ENCODE assay signal across 31 cellular contexts in the genomic region with DNA sequence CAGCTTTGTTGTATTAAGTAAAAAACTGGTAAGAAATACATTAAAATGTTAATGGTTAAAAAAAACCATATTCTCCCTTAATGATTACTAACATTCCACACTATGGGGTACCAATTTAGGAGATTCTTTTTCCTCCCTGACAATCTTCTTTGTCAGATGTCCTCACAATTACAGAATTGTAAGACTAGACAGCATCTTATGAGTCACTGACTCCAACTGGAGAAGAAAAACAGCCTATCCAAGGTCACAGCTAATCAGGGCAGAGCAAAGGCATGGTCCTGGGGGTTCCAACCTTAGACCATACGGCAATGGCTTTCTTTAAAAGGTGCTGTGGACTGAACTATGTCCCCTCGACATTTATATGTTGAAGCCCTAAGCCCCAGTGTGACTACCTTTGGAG.
A peak's percentile ranks its signal among the peaks of the same experiment; 100 is the strongest.
DNase-seq lines count a peak whose midpoint lies in the region; ATAC-seq, FAIRE-seq and TF ChIP-seq lines count a peak whose summit lies in the region.
"Had no signal": no experiment of that assay in that cellular context is flagged by ENCODE, and none has a peak within 500 bp of the region (broad histone marks: within the 10 kb centered on the region; RNA-seq: fewer than 3 reads in every experiment).

No MANE protein-coding gene starts in this region.

- no peak for TF ChIP-seq CTCF in astrocyte (IDR thresholded peaks at IDR 0.05; ENCODE audit: insufficient read depth, low read depth, low read length)
- no peak for TF ChIP-seq CTCF in lower lobe of right lung (IDR thresholded peaks at IDR 0.05)

- H3K4me3 Mint-ChIP-seq in T-helper 1 cell treated with Interleukin-12 subunit alpha and Interleukin-12 subunit beta and Interleukin-4 antibody, amounts not matched to agents 30 μg/mL and 1 μg/mL, for 36 hours: no peak overlapping the region
- H3K4me3 Mint-ChIP-seq in astrocyte (ENCODE audit: unreplicated experiment): no peak overlapping the region
- no peak overlapping the region for H3K4me3 Mint-ChIP-seq in T-helper 2 cell treated with Interferon-gamma antibody and Interleukin-4, amounts not matched to agents 5 μg/mL and 100 μg/mL, for 36 hours
- H3K4me3 Mint-ChIP-seq: activated CD4-positive, alpha-beta T cell treated with anti-CD3 and anti-CD28 coated beads, Interleukin-2, amount 10 ng/mL, durations not matched to agents 7 days and 5 days; activated CD8-positive, alpha-beta memory T cell treated with anti-CD3 and anti-CD28 coated beads, Interleukin-2, amount 10 ng/mL, durations not matched to agents 7 days and 5 days; activated naive CD4-positive, alpha-beta T cell treated with anti-CD3 and anti-CD28 coated beads for 36 hours; endodermal cell; memory B cell had no signal

- no peak for ATAC-seq in lower lobe of right lung
- ATAC-seq in GM19324 (IDR thresholded peaks at IDR 0.05; ENCODE audit: low FRiP score, unreplicated experiment): no peak
- no peak for ATAC-seq in GM21526 (IDR thresholded peaks at IDR 0.05; ENCODE audit: low FRiP score, unreplicated experiment)
- ATAC-seq: activated CD8-positive, alpha-beta memory T cell treated with anti-CD3 and anti-CD28 coated beads, Interleukin-2, amount 10 ng/mL, durations not matched to agents 7 days and 5 days; esophagus mucosa had no signal

- intact Hi-C loops in lower lobe of right lung (cut with DNase I): no loop called here

- H3K36me3 Mint-ChIP-seq in T-helper 1 cell treated with Interleukin-12 subunit alpha and Interleukin-12 subunit beta and Interleukin-4 antibody, amounts not matched to agents 30 μg/mL and 1 μg/mL, for 36 hours (ENCODE audit: low read depth): peaks cover 7% of the 10 kb centered on the region
- H3K36me3 Mint-ChIP-seq in astrocyte (ENCODE audit: low read depth, unreplicated experiment): peaks cover 32% of the 10 kb centered on the region
- H3K36me3 Mint-ChIP-seq in T-helper 2 cell treated with Interferon-gamma antibody and Interleukin-4, amounts not matched to agents 5 μg/mL and 100 μg/mL, for 36 hours (ENCODE audit: low read depth): peaks cover 1% of the 10 kb centered on the region
- H3K36me3 Mint-ChIP-seq: activated CD8-positive, alpha-beta memory T cell treated with anti-CD3 and anti-CD28 coated beads, Interleukin-2, amount 10 ng/mL, durations not matched to agents 7 days and 5 days; memory B cell had no signal

- peaks cover 8% of the 10 kb centered on the region for H4K20me1 ChIP-seq in astrocyte (ENCODE audit: insufficient read depth, low read length)

- no peaks in the 10 kb centered on the region for H3K27me3 Mint-ChIP-seq in T-helper 1 cell treated with Interleukin-12 subunit alpha and Interleukin-12 subunit beta and Interleukin-4 antibody, amounts not matched to agents 30 μg/mL and 1 μg/mL, for 36 hours (ENCODE audit: low read depth)
- no peaks in the 10 kb centered on the region for H3K27me3 Mint-ChIP-seq in astrocyte (ENCODE audit: low read depth, unreplicated experiment)
- no peaks in the 10 kb centered on the region for H3K27me3 Mint-ChIP-seq in T-helper 2 cell treated with Interferon-gamma antibody and Interleukin-4, amounts not matched to agents 5 μg/mL and 100 μg/mL, for 36 hours (ENCODE audit: low read depth)
- H3K27me3 Mint-ChIP-seq: memory B cell had no signal

- no peak overlapping the region for H3K9ac ChIP-seq in astrocyte (ENCODE audit: low read length)

- DNase-seq in T-helper 1 cell (no peak), astrocyte (ENCODE audit: low read depth) (no peak), lower lobe of right lung (peak; percentile 2), hepatic stellate cell (ENCODE audit: low spot score) (no peak)
- DNase-seq in T-helper 2 cell treated with Interferon-gamma antibody and Interleukin-4, amounts not matched to agents 5 μg/mL and 100 μg/mL, for 36 hours (ENCODE audit: low spot score): no peak
- DNase-seq: activated CD4-positive, alpha-beta T cell treated with anti-CD3 and anti-CD28 coated beads, Interleukin-2, amount 10 ng/mL, durations not matched to agents 7 days and 5 days; activated naive CD4-positive, alpha-beta T cell treated with anti-CD3 and anti-CD28 coated beads for 36 hours; activated T-cell treated with anti-CD3 and anti-CD28 coated beads, Interleukin-2, amount 50 U/mL, for 48 hours; caudate nucleus; DMS153; endodermal cell; foreskin melanocyte; Karpas-422; NCI-H146; NCI-H510A; OCI-M1; stimulated activated CD4-positive, alpha-beta T cell treated with anti-CD3 and anti-CD28 coated beads, Interleukin-15, amount 100 ng/mL, for 24 hours; WERI-Rb-1 had no signal

- peaks cover 25% of the 10 kb centered on the region for H3K4me1 ChIP-seq in astrocyte (ENCODE audit: insufficient read depth, low read length)
- H3K4me1 ChIP-seq in lower lobe of right lung: no peaks in the 10 kb centered on the region
- H3K4me1 ChIP-seq: psoas muscle had no signal

- no peak overlapping the region for H3K4me2 ChIP-seq in astrocyte (ENCODE audit: low read length)

- H3K79me2 ChIP-seq in astrocyte (ENCODE audit: insufficient read depth, low read length): no peaks in the 10 kb centered on the region

- H2AFZ ChIP-seq in astrocyte (ENCODE audit: low read depth, low read length): no peak overlapping the region

- H3K27ac ChIP-seq in astrocyte (ENCODE audit: low read depth, low read length) (no peak overlapping the region), lower lobe of right lung (no peak overlapping the region)
- H3K27ac ChIP-seq: 22Rv1, neutrophil, psoas muscle, SK-N-MC, thoracic aorta, WERI-Rb-1 had no signal

- no peaks in the 10 kb centered on the region for H3K9me3 Mint-ChIP-seq in T-helper 1 cell treated with Interleukin-12 subunit alpha and Interleukin-12 subunit beta and Interleukin-4 antibody, amounts not matched to agents 30 μg/mL and 1 μg/mL, for 36 hours
- H3K9me3 Mint-ChIP-seq in astrocyte (ENCODE audit: unreplicated experiment): no peaks in the 10 kb centered on the region
- no peaks in the 10 kb centered on the region for H3K9me3 Mint-ChIP-seq in T-helper 2 cell treated with Interferon-gamma antibody and Interleukin-4, amounts not matched to agents 5 μg/mL and 100 μg/mL, for 36 hours
- H3K9me3 Mint-ChIP-seq: activated CD4-positive, alpha-beta T cell treated with anti-CD3 and anti-CD28 coated beads, Interleukin-2, amount 10 ng/mL, durations not matched to agents 7 days and 5 days; activated naive CD4-positive, alpha-beta T cell treated with anti-CD3 and anti-CD28 coated beads for 36 hours; endodermal cell; memory B cell had no signal

- H3K4me1 Mint-ChIP-seq in T-helper 1 cell treated with Interleukin-12 subunit alpha and Interleukin-12 subunit beta and Interleukin-4 antibody, amounts not matched to agents 30 μg/mL and 1 μg/mL, for 36 hours (ENCODE audit: low read depth): peaks cover 38% of the 10 kb centered on the region
- peaks cover 28% of the 10 kb centered on the region for H3K4me1 Mint-ChIP-seq in astrocyte (ENCODE audit: low read depth, unreplicated experiment)
- peaks cover 18% of the 10 kb centered on the region for H3K4me1 Mint-ChIP-seq in T-helper 2 cell treated with Interferon-gamma antibody and Interleukin-4, amounts not matched to agents 5 μg/mL and 100 μg/mL, for 36 hours (ENCODE audit: low read depth)
- H3K4me1 Mint-ChIP-seq: endodermal cell had no signal

- no peak for FAIRE-seq in astrocyte (lab: Jason Lieb, UNC)
- FAIRE-seq: GM19239, urothelium cell line had no signal

- H3K27ac Mint-ChIP-seq in T-helper 1 cell treated with Interleukin-12 subunit alpha and Interleukin-12 subunit beta and Interleukin-4 antibody, amounts not matched to agents 30 μg/mL and 1 μg/mL, for 36 hours: peak overlapping the region; percentile 7
- peak overlapping the region; percentile 12 for H3K27ac Mint-ChIP-seq in astrocyte (ENCODE audit: unreplicated experiment)
- no peak overlapping the region for H3K27ac Mint-ChIP-seq in T-helper 2 cell treated with Interferon-gamma antibody and Interleukin-4, amounts not matched to agents 5 μg/mL and 100 μg/mL, for 36 hours
- H3K27ac Mint-ChIP-seq: activated CD4-positive, alpha-beta T cell treated with anti-CD3 and anti-CD28 coated beads, Interleukin-2, amount 10 ng/mL, durations not matched to agents 7 days and 5 days; activated CD8-positive, alpha-beta memory T cell treated with anti-CD3 and anti-CD28 coated beads, Interleukin-2, amount 10 ng/mL, durations not matched to agents 7 days and 5 days; activated naive CD4-positive, alpha-beta T cell treated with anti-CD3 and anti-CD28 coated beads for 36 hours; endodermal cell; memory B cell had no signal

- peaks cover 9% of the 10 kb centered on the region for H3K36me3 ChIP-seq in astrocyte (ENCODE audit: insufficient read depth, low read length)
- H3K36me3 ChIP-seq in lower lobe of right lung: peaks cover 86% of the 10 kb centered on the region
- H3K36me3 ChIP-seq: neutrophil had no signal

- H3K27me3 ChIP-seq in astrocyte (ENCODE audit: insufficient read depth, low read length) (no peaks in the 10 kb centered on the region), lower lobe of right lung (ENCODE audit: low read depth) (no peaks in the 10 kb centered on the region)
- H3K27me3 ChIP-seq: neutrophil had no signal

- H3K4me3 ChIP-seq in astrocyte (ENCODE audit: insufficient read depth, low read depth, low read length) (no peak overlapping the region), lower lobe of right lung (no peak overlapping the region)
- H3K4me3 ChIP-seq: psoas muscle, SK-N-MC, thoracic aorta had no signal

- H3K9me3 ChIP-seq in astrocyte (ENCODE audit: insufficient read depth, low read depth, low read length): no peaks in the 10 kb centered on the region
- H3K9me3 ChIP-seq in lower lobe of right lung: no peaks in the 10 kb centered on the region
- H3K9me3 ChIP-seq: neutrophil, psoas muscle, thoracic aorta had no signal
